16 cellular contexts compared by ENCODE assay signal in the genomic region with DNA sequence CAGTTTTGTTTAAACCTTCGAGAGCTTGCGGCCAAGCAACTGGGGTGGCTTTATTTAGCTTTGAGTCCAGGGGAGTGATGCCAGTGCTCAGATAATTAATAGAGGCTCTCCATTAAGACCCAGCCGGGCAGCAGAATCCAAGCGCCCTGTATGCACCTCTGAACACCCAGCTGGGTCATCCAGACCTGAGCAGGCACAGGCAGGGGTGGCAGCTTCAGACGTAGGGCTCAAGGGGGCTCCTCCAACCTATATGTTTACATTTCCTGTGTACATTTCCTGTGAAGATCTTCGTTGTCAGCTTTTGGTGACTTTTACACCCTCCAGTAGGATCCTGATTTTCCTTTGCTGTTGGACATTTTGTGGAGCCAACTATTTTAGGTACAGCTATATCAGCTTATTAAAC.
DNase-seq lines count a peak whose midpoint lies in the region; ATAC-seq and TF ChIP-seq lines count a peak whose summit lies in the region.
"Had no signal": no experiment of that assay in that cellular context is flagged by ENCODE, and none has a peak within 500 bp of the region (broad histone marks: within the 10 kb centered on the region; RNA-seq: fewer than 3 reads in every experiment).

No MANE protein-coding gene starts in this region.

- POLR2A ChIA-PET in CD8-positive, alpha-beta memory T cell (lab: Charles Lee): no interaction called here

- H3K18ac ChIP-seq in neuronal stem cell (ENCODE audit: low read length): peak overlapping the region; percentile 36

- H3K27ac Mint-ChIP-seq in CD8-positive, alpha-beta memory T cell: no peak overlapping the region
- H3K27ac Mint-ChIP-seq: stimulated activated memory B cell treated with anti-CD40 and anti-IgM and Interleukin-4, amounts not matched to agents 10 μg/mL and 1 μg/mL and 100 μg/mL, for 72 hours had no signal

- peaks cover 0 to 2% of the 10 kb centered on the region in 2 donors for H3K27me3 Mint-ChIP-seq in CD8-positive, alpha-beta memory T cell
- H3K27me3 Mint-ChIP-seq: stimulated activated memory B cell treated with anti-CD40 and anti-IgM and Interleukin-4, amounts not matched to agents 10 μg/mL and 1 μg/mL and 100 μg/mL, for 72 hours had no signal

- peak overlapping the region; percentile 49 for H2AFZ ChIP-seq in hepatocyte
- peak overlapping the region; percentile 83 for H2AFZ ChIP-seq in neuronal stem cell (ENCODE audit: low read length)

- H2BK12ac ChIP-seq in neuronal stem cell (ENCODE audit: low read length): no peak overlapping the region

- H3K27ac ChIP-seq in hepatocyte: peak overlapping the region; percentile 84
- H3K27ac ChIP-seq in neuronal stem cell (replicated peaks; ENCODE audit: low read length): peak overlapping the region; percentile 95
- H3K27ac ChIP-seq in CD8-positive, alpha-beta memory T cell (ENCODE audit: low read depth, low read length): no peak overlapping the region
- H3K27ac ChIP-seq in foreskin keratinocyte: no peak overlapping the region
- H3K27ac ChIP-seq: brain microvascular endothelial cell, dorsolateral prefrontal cortex had no signal

- no peaks in the 10 kb centered on the region for H3K9me2 ChIP-seq in hepatocyte (replicated peaks; ENCODE audit: insufficient read depth)

- no peak overlapping the region for H3K9ac ChIP-seq in neuronal stem cell (ENCODE audit: low read depth, low read length, poor library complexity)

- H3K36me3 ChIP-seq in hepatocyte (replicated peaks; ENCODE audit: insufficient read depth, low read depth) (no peaks in the 10 kb centered on the region), neuronal stem cell (replicated peaks in 1 of 2; ENCODE audit: control insufficient read depth in 2 of 2, insufficient read depth in 2 of 2, low read length in 2 of 2) (no peaks in the 10 kb centered on the region)
- H3K36me3 ChIP-seq in CD8-positive, alpha-beta memory T cell (ENCODE audit: insufficient read depth, low read length): no peaks in the 10 kb centered on the region
- H3K36me3 ChIP-seq: brain microvascular endothelial cell had no signal

- H3K4me1 ChIP-seq in hepatocyte (ENCODE audit: insufficient read depth): peaks cover 18% of the 10 kb centered on the region
- H3K4me1 ChIP-seq in neuronal stem cell (ENCODE audit: control insufficient read depth in 2 of 2, insufficient read depth in 1 of 2, low read depth in 1 of 2, low read length in 2 of 2): peaks cover 12 to 14% of the 10 kb centered on the region in 2 donors
- no peaks in the 10 kb centered on the region for H3K4me1 ChIP-seq in CD8-positive, alpha-beta memory T cell (ENCODE audit: insufficient read depth, low read length)
- no peaks in the 10 kb centered on the region for H3K4me1 ChIP-seq in foreskin keratinocyte

- peak overlapping the region; percentile 40 for H3K4me2 ChIP-seq in hepatocyte
- peak overlapping the region; percentile 38 for H3K4me2 ChIP-seq in neuronal stem cell (ENCODE audit: insufficient read depth, low read length, poor library complexity, severe bottlenecking)

- ATAC-seq in foreskin keratinocyte: no peak
- ATAC-seq in HG02885 (IDR thresholded peaks at IDR 0.05; ENCODE audit: poor library complexity, unreplicated experiment): no peak
- ATAC-seq: stimulated activated memory B cell treated with anti-CD40 and anti-IgM and Interleukin-4, amounts not matched to agents 10 μg/mL and 1 μg/mL and 100 μg/mL, for 72 hours had no signal

- H4K20me1 ChIP-seq in hepatocyte (ENCODE audit: insufficient read depth, poor library complexity, severe bottlenecking): no peaks in the 10 kb centered on the region

- H3K9me3 ChIP-seq in hepatocyte (ENCODE audit: low read depth) (no peaks in the 10 kb centered on the region), neuronal stem cell (replicated peaks in 1 of 2; ENCODE audit: control insufficient read depth in 2 of 2, insufficient read depth in 1 of 2, low read depth in 1 of 2, low read length in 2 of 2) (peaks cover 5 to 23% of the 10 kb centered on the region in 2 donors)
- no peaks in the 10 kb centered on the region for H3K9me3 ChIP-seq in CD8-positive, alpha-beta memory T cell (ENCODE audit: low read length)

- H3K4me3 ChIP-seq in hepatocyte (no peak overlapping the region), neuronal stem cell (ENCODE audit: low read length in 2 of 2) (no peak overlapping the region)
- no peak overlapping the region for H3K4me3 ChIP-seq in CD8-positive, alpha-beta memory T cell (ENCODE audit: low read length)

- H3K4ac ChIP-seq in neuronal stem cell (ENCODE audit: low read length): no peak overlapping the region

- no peak for TF ChIP-seq CTCF in hepatocyte (IDR thresholded peaks at IDR 0.05; ENCODE audit: poor library complexity)
- no peak for TF ChIP-seq CTCF in foreskin keratinocyte (conservative IDR thresholded peaks at IDR 0.05)

- no peaks in the 10 kb centered on the region for H3K79me2 ChIP-seq in hepatocyte

- H3K9me3 Mint-ChIP-seq in CD8-positive, alpha-beta memory T cell: peaks cover 2 to 15% (median 12%) of the 10 kb centered on the region in 5 donors

- no peak overlapping the region for H2AK5ac ChIP-seq in neuronal stem cell (ENCODE audit: low read depth, low read length)

- no peaks in the 10 kb centered on the region for H3K36me3 Mint-ChIP-seq in CD8-positive, alpha-beta memory T cell
- H3K36me3 Mint-ChIP-seq: stimulated activated memory B cell treated with anti-CD40 and anti-IgM and Interleukin-4, amounts not matched to agents 10 μg/mL and 1 μg/mL and 100 μg/mL, for 72 hours had no signal

- H2BK120ac ChIP-seq in neuronal stem cell (ENCODE audit: low read depth, low read length): no peak overlapping the region

- H4K8ac ChIP-seq in neuronal stem cell (ENCODE audit: low read depth, low read length): no peak overlapping the region

- peak; percentile 21 for DNase-seq in Ammon's horn (ENCODE audit: low spot score)
- peak; percentile 76 for DNase-seq in NCI-H146 treated with DMSO at 0.1 percent for 48 hours (lab: John Stamatoyannopoulos, UW; ENCODE audit: unreplicated experiment)
- DNase-seq in hepatocyte (ENCODE audit: low spot score): no peak
- DNase-seq in neuronal stem cell (ENCODE audit: low spot score): peak; percentile 8
- DNase-seq in NCI-H1092 (lab: John Stamatoyannopoulos, UW): no peak
- DNase-seq in CD8-positive, alpha-beta memory T cell: no peak
- no peak for DNase-seq in foreskin keratinocyte
- DNase-seq: ACHN; activated naive CD4-positive, alpha-beta T cell treated with anti-CD3 and anti-CD28 coated beads, Interleukin-2, amount 50 U/mL, for 16 hours; activated T-cell treated with anti-CD3 and anti-CD28 coated beads, Interleukin-2, amount 50 U/mL, for 1 hour; brain microvascular endothelial cell; dorsolateral prefrontal cortex; Kasumi-1; NCI-H446 had no signal

- no peaks in the 10 kb centered on the region for H3K79me1 ChIP-seq in neuronal stem cell (ENCODE audit: low read depth, low read length)

- H3K4me3 Mint-ChIP-seq in CD8-positive, alpha-beta memory T cell: no peak overlapping the region
- H3K4me3 Mint-ChIP-seq: stimulated activated memory B cell treated with anti-CD40 and anti-IgM and Interleukin-4, amounts not matched to agents 10 μg/mL and 1 μg/mL and 100 μg/mL, for 72 hours had no signal

- no peaks in the 10 kb centered on the region for H3K27me3 ChIP-seq in hepatocyte
- H3K27me3 ChIP-seq in neuronal stem cell (ENCODE audit: control insufficient read depth in 3 of 3, insufficient read depth in 3 of 3, low read depth in 1 of 3, low read length in 3 of 3): no peaks in the 10 kb centered on the region
- no peaks in the 10 kb centered on the region for H3K27me3 ChIP-seq in CD8-positive, alpha-beta memory T cell (ENCODE audit: insufficient read depth, low read length, poor library complexity, severe bottlenecking)
- H3K27me3 ChIP-seq in foreskin keratinocyte: peaks cover 5% of the 10 kb centered on the region
- H3K27me3 ChIP-seq: brain microvascular endothelial cell had no signal

- no peak overlapping the region for H3K14ac ChIP-seq in neuronal stem cell (ENCODE audit: low read length)

- no peak overlapping the region for H4K91ac ChIP-seq in neuronal stem cell (ENCODE audit: low read depth, low read length, poor library complexity)

- no peak overlapping the region for H2BK15ac ChIP-seq in neuronal stem cell (ENCODE audit: low read length)

- no peak overlapping the region for H3K23ac ChIP-seq in neuronal stem cell (ENCODE audit: low read depth, low read length, poor library complexity)

- no peak overlapping the region for H2BK5ac ChIP-seq in neuronal stem cell (ENCODE audit: low read length)

- CTCF ChIA-PET in CD8-positive, alpha-beta memory T cell (lab: Charles Lee): no interaction called here

- 44% methylated on average over 6 of the region's 6 CpGs for WGBS in hepatocyte (ENCODE audit: low lambda C conversion rate, missing lambda C conversion rate)
- WGBS in neuronal stem cell (ENCODE audit: extremely low coverage in 2 of 2, insufficient read length in 2 of 2, insufficient replicate concordance in 1 of 2), 2 donors: no CpG with 5 or more reads among the region's 6 CpGs

- H3K4me1 Mint-ChIP-seq in CD8-positive, alpha-beta memory T cell: no peaks in the 10 kb centered on the region
- H3K4me1 Mint-ChIP-seq: stimulated activated memory B cell treated with anti-CD40 and anti-IgM and Interleukin-4, amounts not matched to agents 10 μg/mL and 1 μg/mL and 100 μg/mL, for 72 hours had no signal

Comparison
In these comparisons a context has a peak if more than half of its experiments do, and no peak if none do; other contexts are left out.
1. DNase-seq: peak in Ammon's horn (single experiment), NCI-H146 treated with DMSO at 0.1 percent for 48 hours (single experiment) and neuronal stem cell (single experiment); none in hepatocyte (single experiment), NCI-H1092 (single experiment), CD8-positive, alpha-beta memory T cell (0 of 5) and foreskin keratinocyte (0 of 2).
2. H3K27ac ChIP-seq: peak in hepatocyte (single experiment) and neuronal stem cell (single experiment); none in CD8-positive, alpha-beta memory T cell (single experiment) and foreskin keratinocyte (single experiment).